1 cellular context compared by ENCODE assay signal in genomic region chr10:58712982-58713381, GRCh38.
TF ChIP-seq lines count a peak whose summit lies in the region.

No MANE protein-coding gene starts in this region.

TF ChIP-seq in A549, 52 proteins besides CTCF, POLR2A, EP300 and RAD21 (continued from another document):
- TF ChIP-seq MAZ (IDR thresholded peaks at IDR 0.05; ENCODE audit: borderline replicate concordance, low read depth, low read length), result no peak
- TF ChIP-seq, protein P1, sequence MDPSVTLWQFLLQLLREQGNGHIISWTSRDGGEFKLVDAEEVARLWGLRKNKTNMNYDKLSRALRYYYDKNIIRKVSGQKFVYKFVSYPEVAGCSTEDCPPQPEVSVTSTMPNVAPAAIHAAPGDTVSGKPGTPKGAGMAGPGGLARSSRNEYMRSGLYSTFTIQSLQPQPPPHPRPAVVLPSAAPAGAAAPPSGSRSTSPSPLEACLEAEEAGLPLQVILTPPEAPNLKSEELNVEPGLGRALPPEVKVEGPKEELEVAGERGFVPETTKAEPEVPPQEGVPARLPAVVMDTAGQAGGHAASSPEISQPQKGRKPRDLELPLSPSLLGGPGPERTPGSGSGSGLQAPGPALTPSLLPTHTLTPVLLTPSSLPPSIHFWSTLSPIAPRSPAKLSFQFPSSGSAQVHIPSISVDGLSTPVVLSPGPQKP (IDR thresholded peaks at IDR 0.05; ENCODE audit: low read depth, low read length), result no peak
